ENCODE assay signal across 12 cellular contexts in genomic region chr6:21586300-21586699, GRCh38. TPM values are rescaled to one million over a fixed set of nuclear protein-coding genes. Genes with fewer than 3 reads are reported as not detected.
A peak's percentile ranks its signal among the peaks of the same experiment; 100 is the strongest.
DNase-seq lines count a peak whose midpoint lies in the region; ATAC-seq and TF ChIP-seq lines count a peak whose summit lies in the region.
"Had no signal": no experiment of that assay in that cellular context is flagged by ENCODE, and none has a peak within 500 bp of the region (broad histone marks: within the 10 kb centered on the region; RNA-seq: fewer than 3 reads in every experiment).

No MANE protein-coding gene starts in this region.

- H3K9ac ChIP-seq in ES-I3 (ENCODE audit: low read depth, low read length), result peak overlapping the region; percentile 87; the same call in 1 of the 2 replicates
- no peak overlapping the region for H3K9ac ChIP-seq in parathyroid adenoma

- H3K36me3 ChIP-seq in ES-I3 (ENCODE audit: insufficient read depth, low read length) (no peaks in the 10 kb centered on the region), SJCRH30 (no peaks in the 10 kb centered on the region), parathyroid adenoma (ENCODE audit: control insufficient read depth, insufficient read depth, low read length) (no peaks in the 10 kb centered on the region)
- H3K36me3 ChIP-seq: right atrium auricular region had no signal

- peak overlapping the region; percentile 67 for H3K4me3 ChIP-seq in SJCRH30
- H3K4me3 ChIP-seq in parathyroid adenoma (ENCODE audit: low read depth, low read length), result no peak overlapping the region

- peak overlapping the region; percentile 78 for H2AFZ ChIP-seq in parathyroid adenoma

- H3K27me3 Mint-ChIP-seq in glutamatergic neuron (ENCODE audit: unreplicated experiment), result peaks cover 26% of the 10 kb centered on the region

- no peak overlapping the region for H3K4me2 ChIP-seq in parathyroid adenoma (ENCODE audit: low read length)

- H3K27ac Mint-ChIP-seq in glutamatergic neuron (ENCODE audit: unreplicated experiment), result peak overlapping the region; percentile 100
- H3K27ac Mint-ChIP-seq: activated naive CD4-positive, alpha-beta T cell treated with anti-CD3 and anti-CD28 coated beads, Interleukin-2, amount 10 ng/mL, durations not matched to agents 7 days and 5 days had no signal

- H3K4me1 ChIP-seq in ES-I3 (ENCODE audit: insufficient read depth, low read length) (peaks cover 5% of the 10 kb centered on the region; the same call in 1 of the 2 replicates), SJCRH30 (no peaks in the 10 kb centered on the region), parathyroid adenoma (no peaks in the 10 kb centered on the region)

- no peak for ATAC-seq in HG03025 (IDR thresholded peaks at IDR 0.05; ENCODE audit: low FRiP score, unreplicated experiment)

- H3K4me3 Mint-ChIP-seq in glutamatergic neuron (ENCODE audit: unreplicated experiment), result peak overlapping the region; percentile 99

- H3K36me3 Mint-ChIP-seq in glutamatergic neuron (ENCODE audit: unreplicated experiment), result peaks cover 13% of the 10 kb centered on the region

- DNase-seq in SJCRH30 (no peak), glutamatergic neuron (no peak), GM13977 (ENCODE audit: low spot score) (no peak), dedifferentiated amniotic fluid mesenchymal stem cell (ENCODE audit: extremely low spot score) (no peak), NCI-H69 (lab: John Stamatoyannopoulos, UW) (no peak)
- DNase-seq: activated naive CD4-positive, alpha-beta T cell treated with anti-CD3 and anti-CD28 coated beads, Interleukin-2, amount 10 ng/mL, durations not matched to agents 7 days and 5 days; GOT3; kidney glomerular epithelial cell had no signal

- H3K27ac ChIP-seq in SJCRH30 (no peak overlapping the region; the same call in 1 of the 2 replicates), parathyroid adenoma (no peak overlapping the region)

- no peaks in the 10 kb centered on the region for H3K9me3 ChIP-seq in ES-I3 (ENCODE audit: control insufficient read depth, insufficient read depth, low read length)
- no peaks in the 10 kb centered on the region for H3K9me3 ChIP-seq in SJCRH30 (replicated peaks)
- no peaks in the 10 kb centered on the region for H3K9me3 ChIP-seq in parathyroid adenoma (ENCODE audit: control insufficient read depth, low read length)

- in situ Hi-C loops in GM13977 (cut with MboI; ENCODE audit: low pct_unique_long_range_greater_than_20kb, low sequenced_read_pairs, unreplicated experiment), result loop anchor here (10.0 to 25.0 kb wide), 3 partner anchors 674 to 1021 kb away; no protein-coding TSS in a partner anchor

- peaks cover 18% of the 10 kb centered on the region for H3K4me1 Mint-ChIP-seq in glutamatergic neuron (ENCODE audit: low read depth, unreplicated experiment)

- H3K9me3 Mint-ChIP-seq in glutamatergic neuron (ENCODE audit: unreplicated experiment), result peaks cover 24% of the 10 kb centered on the region

- no peaks in the 10 kb centered on the region for H3K79me2 ChIP-seq in parathyroid adenoma

- no peak for TF ChIP-seq CTCF in glutamatergic neuron (IDR thresholded peaks at IDR 0.05; ENCODE audit: partially characterized antibody, unreplicated experiment)
- no peak for TF ChIP-seq CTCF in parathyroid adenoma (IDR thresholded peaks at IDR 0.05)
- TF ChIP-seq CTCF in GM13977 (IDR thresholded peaks at IDR 0.05; ENCODE audit: extremely low read depth, insufficient read depth, missing control alignments), result no peak

- H3K27me3 ChIP-seq in SJCRH30 (no peaks in the 10 kb centered on the region), parathyroid adenoma (ENCODE audit: control insufficient read depth, insufficient read depth, low read length) (no peaks in the 10 kb centered on the region)
- H3K27me3 ChIP-seq: right atrium auricular region had no signal

RNA-seq across cellular contexts. Expression of gene SOX4, which starts 7.3 kb away (rescaled TPM):
- 33.9 and 37.2 TPM in 2 replicates for total RNA-seq in SJCRH30 (2014; rRNA removed; shearing (Covaris generic))
- 269 TPM for total RNA-seq in glutamatergic neuron (ENCODE audit: unreplicated experiment)
